ENCODE assay signal across 9 cellular contexts in genomic region chr13:46492946-46493345, GRCh38.
DNase-seq lines count a peak whose midpoint lies in the region; ATAC-seq, FAIRE-seq and TF ChIP-seq lines count a peak whose summit lies in the region.
"Had no signal": no experiment of that assay in that cellular context is flagged by ENCODE, and none has a peak within 500 bp of the region (broad histone marks: within the 10 kb centered on the region; RNA-seq: fewer than 3 reads in every experiment).

No MANE protein-coding gene starts in this region.

- intact Hi-C loops in psoas muscle (cut with DNase I): loop anchor here (2.0 to 5.0 kb wide), 2 partner anchors 228 to 229 kb away; no protein-coding TSS in a partner anchor

- H3K4me1 ChIP-seq in RWPE2 (ENCODE audit: insufficient read depth, poor library complexity, severe bottlenecking) (no peaks in the 10 kb centered on the region), psoas muscle (no peaks in the 10 kb centered on the region)

- H3K36me3 ChIP-seq in RWPE2 (ENCODE audit: low read depth) (no peaks in the 10 kb centered on the region), psoas muscle (ENCODE audit: insufficient read depth in 1 of 2, low read depth in 1 of 2) (no peaks in the 10 kb centered on the region)

- no peaks in the 10 kb centered on the region for H3K27me3 ChIP-seq in RWPE2 (ENCODE audit: insufficient read depth, poor library complexity, severe bottlenecking)
- no peaks in the 10 kb centered on the region for H3K27me3 ChIP-seq in psoas muscle (ENCODE audit: insufficient read depth in 3 of 3, low read length in 2 of 3)

- TF ChIP-seq CTCF in D721Med (IDR thresholded peaks at IDR 0.05; ENCODE audit: insufficient read depth, missing control alignments): peak; percentile 62
- TF ChIP-seq CTCF in HFFc6 (IDR thresholded peaks at IDR 0.05): peak; percentile 88
- TF ChIP-seq CTCF in RWPE2 (IDR thresholded peaks at IDR 0.05; ENCODE audit: poor library complexity, severe bottlenecking): peak; percentile 69
- TF ChIP-seq CTCF in psoas muscle (IDR thresholded peaks at IDR 0.05): peak; percentile 67

- peaks cover 3% of the 10 kb centered on the region; the same call in 1 of the 2 replicates for H3K27me3 Mint-ChIP-seq in HFFc6 (ENCODE audit: insufficient read depth)

- ATAC-seq in RWPE2 (ENCODE audit: low read depth) (no peak), psoas muscle (peak in 1 of 4 donors; percentile 44), HG02870 (IDR thresholded peaks at IDR 0.05; ENCODE audit: unreplicated experiment) (no peak), GM18907 (IDR thresholded peaks at IDR 0.05; ENCODE audit: unreplicated experiment) (no peak)

- 3% methylated on average over 1 of the region's 1 CpG for WGBS in psoas muscle, 3 donors

- DNase-seq in D721Med (ENCODE audit: insufficient read length, low spot score) (no peak), HFFc6 (peak; percentile 53), RWPE2 (ENCODE audit: low spot score) (no peak), frontal cortex (ENCODE audit: low spot score in 2 of 2) (peak in 1 of 2 donors; percentile 49), psoas muscle (no peak), SHP77 treated with DMSO at 0.1 percent for 48 hours (lab: John Stamatoyannopoulos, UW) (no peak)

- H3K4me1 Mint-ChIP-seq in HFFc6 (ENCODE audit: low read depth): peaks cover 29% of the 10 kb centered on the region

- no peak overlapping the region for H3K4me3 Mint-ChIP-seq in HFFc6
- H3K4me3 Mint-ChIP-seq: T-helper 1 cell treated with Interleukin-12 subunit alpha and Interleukin-12 subunit beta and Interleukin-4 antibody, amounts not matched to agents 30 μg/mL and 1 μg/mL, for 36 hours had no signal

- no peaks in the 10 kb centered on the region for H3K9me3 ChIP-seq in RWPE2 (ENCODE audit: severe bottlenecking)
- no peaks in the 10 kb centered on the region for H3K9me3 ChIP-seq in psoas muscle

- H3K9me3 Mint-ChIP-seq in HFFc6: no peaks in the 10 kb centered on the region
- H3K9me3 Mint-ChIP-seq: T-helper 1 cell treated with Interleukin-12 subunit alpha and Interleukin-12 subunit beta and Interleukin-4 antibody, amounts not matched to agents 30 μg/mL and 1 μg/mL, for 36 hours had no signal

- FAIRE-seq in D721Med (lab: Jason Lieb, UNC) (peak; percentile 73), frontal cortex (lab: Jason Lieb, UNC) (peak; percentile 96)

- no peak overlapping the region for H3K27ac Mint-ChIP-seq in HFFc6
- H3K27ac Mint-ChIP-seq: T-helper 1 cell treated with Interleukin-12 subunit alpha and Interleukin-12 subunit beta and Interleukin-4 antibody, amounts not matched to agents 30 μg/mL and 1 μg/mL, for 36 hours had no signal

- H3K36me3 Mint-ChIP-seq in HFFc6 (ENCODE audit: low read depth): no peaks in the 10 kb centered on the region

- H3K27ac ChIP-seq in RWPE2 (ENCODE audit: poor library complexity, severe bottlenecking) (no peak overlapping the region), psoas muscle (no peak overlapping the region)

- H3K4me3 ChIP-seq in RWPE2 (ENCODE audit: severe bottlenecking) (no peak overlapping the region), psoas muscle (no peak overlapping the region)
